In the genomic region with DNA sequence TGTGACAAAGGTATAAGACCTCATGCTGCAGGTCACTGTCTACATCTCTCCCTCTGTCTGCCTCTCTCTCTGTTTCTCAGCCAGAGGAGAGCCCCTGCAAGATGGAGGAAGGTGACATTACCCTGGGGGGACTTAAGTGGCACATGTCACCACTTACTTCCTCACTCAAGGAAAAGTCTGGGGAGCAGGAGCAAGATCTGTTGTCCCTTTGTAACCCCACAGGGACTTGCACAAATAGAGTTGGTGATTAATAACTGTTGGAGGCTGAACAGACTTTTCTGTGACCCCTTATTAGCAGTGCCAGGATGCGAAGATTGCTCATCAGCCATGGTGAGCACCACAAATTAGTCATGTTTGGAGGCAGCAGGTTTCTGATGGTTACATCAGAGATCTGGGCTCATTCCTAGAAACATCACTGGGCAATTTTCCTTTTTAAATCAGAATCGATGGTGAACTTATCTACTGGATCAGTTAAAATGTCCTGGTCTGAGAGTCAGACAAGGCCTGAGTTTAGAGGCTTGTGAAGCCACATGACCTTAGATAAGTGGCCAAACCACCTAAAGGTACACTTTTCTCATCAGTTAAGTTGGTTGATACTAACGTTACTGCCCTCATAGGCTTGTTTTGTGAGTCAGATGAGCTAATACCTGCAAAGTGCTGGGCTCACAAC, we compare ENCODE assay signal across 11 cellular contexts.
DNase-seq lines count a peak whose midpoint lies in the region; ATAC-seq and TF ChIP-seq lines count a peak whose summit lies in the region.
"Had no signal": no experiment of that assay in that cellular context is flagged by ENCODE, and none has a peak within 500 bp of the region (broad histone marks: within the 10 kb centered on the region; RNA-seq: fewer than 3 reads in every experiment).

No MANE protein-coding gene starts in this region.

- no peaks in the 10 kb centered on the region for H3K27me3 ChIP-seq in thoracic aorta (replicated peaks; ENCODE audit: insufficient read depth)

- CTCF ChIA-PET in RWPE1 (lab: Yijun Ruan, JAX) = interaction anchor here (0.5 kb wide), 1 partner anchor 80 kb away, joined by 3 read pairs; no protein-coding TSS in a partner anchor

- H3K27ac ChIP-seq in RWPE1 = no peak overlapping the region
- H3K27ac ChIP-seq in thoracic aorta = no peak overlapping the region
- H3K27ac ChIP-seq: skin epidermis had no signal

- no peak for TF ChIP-seq CTCF in RWPE1 (conservative IDR thresholded peaks at IDR 0.05; ENCODE audit: low read depth)
- TF ChIP-seq CTCF in fibroblast of mammary gland (conservative IDR thresholded peaks at IDR 0.05; ENCODE audit: control insufficient read depth, insufficient read depth, low read depth, low read length) = no peak
- no peak for TF ChIP-seq CTCF in thoracic aorta (IDR thresholded peaks at IDR 0.05)

- H3K36me3 ChIP-seq in thoracic aorta = no peaks in the 10 kb centered on the region

- DNase-seq in stimulated activated CD4-positive, alpha-beta T cell treated with anti-CD3 and anti-CD28 coated beads, Interleukin-15, amount 100 ng/mL, for 24 hours = peak; percentile 5
- no peak for DNase-seq in stimulated activated CD4-positive, alpha-beta T cell treated with anti-CD3 and anti-CD28 coated beads, Interleukin-4, amount 100 ng/mL, for 1 hour
- DNase-seq in RWPE1 (ENCODE audit: low spot score) (peak; percentile 74), fibroblast of mammary gland (ENCODE audit: low read depth) (peak; percentile 93), thoracic aorta (ENCODE audit: low spot score) (no peak), left ventricle myocardium superior (no peak), NCI-H2196 treated with DMSO at 0.1 percent for 48 hours (lab: John Stamatoyannopoulos, UW; ENCODE audit: unreplicated experiment) (no peak)
- DNase-seq: CD8-positive, alpha-beta memory T cell; NCI-H1105 treated with DMSO at 0.1 percent for 48 hours had no signal

- POLR2A ChIA-PET in RWPE1 (lab: Yijun Ruan, JAX; ENCODE audit: low non-redundant PET) = no interaction called here

- no peaks in the 10 kb centered on the region for H3K9me3 ChIP-seq in thoracic aorta

- H3K4me3 ChIP-seq in fibroblast of mammary gland (ENCODE audit: control insufficient read depth, low read depth, low read length) (no peak overlapping the region), thoracic aorta (no peak overlapping the region)
- H3K4me3 ChIP-seq: skin epidermis had no signal

- intact Hi-C loops in left ventricle myocardium superior (cut with micrococcal nuclease) = no loop called here

- ATAC-seq in thoracic aorta (ENCODE audit: insufficient number of reproducible peaks, low FRiP score, low read depth) (peak; percentile 60), HG02759 (IDR thresholded peaks at IDR 0.05; ENCODE audit: unreplicated experiment) (no peak), left ventricle myocardium superior (no peak)

- H3K4me1 ChIP-seq in thoracic aorta (ENCODE audit: control insufficient read depth in 1 of 2, low read depth in 2 of 2) = peaks cover 5 to 23% of the 10 kb centered on the region in 2 donors

Comparison
In these comparisons a context has a peak if more than half of its experiments do, and no peak if none do; other contexts are left out.
1. DNase-seq: peak in stimulated activated CD4-positive, alpha-beta T cell treated with anti-CD3 and anti-CD28 coated beads, Interleukin-15, amount 100 ng/mL, for 24 hours (single experiment), RWPE1 (single experiment) and fibroblast of mammary gland (single experiment); none in stimulated activated CD4-positive, alpha-beta T cell treated with anti-CD3 and anti-CD28 coated beads, Interleukin-4, amount 100 ng/mL, for 1 hour (single experiment), thoracic aorta (single experiment), left ventricle myocardium superior (single experiment) and NCI-H2196 treated with DMSO at 0.1 percent for 48 hours (single experiment).